1 cellular context compared by ENCODE assay signal in the genomic region with DNA sequence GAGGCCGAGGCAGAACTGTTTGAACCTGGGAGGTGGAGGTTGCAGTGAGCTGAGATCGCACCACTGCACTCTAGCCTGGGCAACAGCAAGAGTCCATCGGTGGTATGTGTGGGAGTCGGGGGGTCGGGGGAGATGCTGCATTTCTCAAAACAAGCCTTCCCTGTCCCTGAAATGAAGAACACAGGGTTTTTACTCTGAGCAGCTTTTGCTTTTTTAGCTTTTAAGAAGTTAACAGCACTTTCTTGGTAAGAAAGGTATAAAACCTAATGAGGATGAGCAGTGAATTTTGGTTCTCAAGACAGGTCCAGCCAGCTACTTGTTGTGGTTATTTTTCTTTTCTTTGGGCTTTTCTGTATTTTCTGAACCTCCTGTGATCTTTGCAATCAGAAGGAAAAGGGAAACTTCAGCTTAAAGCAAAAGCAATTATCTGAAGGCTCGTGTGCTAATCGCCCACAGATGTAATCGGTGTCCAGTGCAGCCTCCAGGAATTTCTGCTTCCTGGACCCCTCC.
TF ChIP-seq lines count a peak whose summit lies in the region.

No MANE protein-coding gene starts in this region.

TF ChIP-seq in K562, 482 proteins besides CTCF, POLR2A, EP300 and RAD21 (continued from another document and continues in another):
- TF ChIP-seq KAT7 (CRISPR knock-in tag; IDR thresholded peaks at IDR 0.05; ENCODE audit: borderline replicate concordance) (no peak; the same call in 1 of the 2 replicates), SRF (CRISPR knock-in tag; IDR thresholded peaks at IDR 0.05) (no peak), CEBPG (CRISPR knock-in tag; IDR thresholded peaks at IDR 0.05) (no peak), CEBPG (tag; conservative IDR thresholded peaks at IDR 0.05 in 1 of 2, IDR thresholded peaks at IDR 0.05 in 1 of 2) (no peak), MTA2 (IDR thresholded peaks at IDR 0.05; ENCODE audit: low read depth) (no peak), TEAD1 (CRISPR knock-in tag; IDR thresholded peaks at IDR 0.05) (peak in 1 of 2 experiments; percentile 49; a peak in 1 of 4 replicates), U2AF2 (optimal IDR thresholded peaks at IDR 0.05; ENCODE audit: low read depth, low read length) (no peak), NCOA4 (IDR thresholded peaks at IDR 0.05; ENCODE audit: partially characterized antibody) (no peak), GABPB2 (CRISPR knock-in tag; conservative IDR thresholded peaks at IDR 0.05) (0 out of 2 replicates have a peak, but pooled peaks have one; percentile 26), ZNF133 (CRISPR knock-in tag; IDR thresholded peaks at IDR 0.05) (no peak), RBM39 (optimal IDR thresholded peaks at IDR 0.05; ENCODE audit: low read depth, low read length) (no peak), ZNF431 (CRISPR knock-in tag; IDR thresholded peaks at IDR 0.05) (no peak), MAFF (IDR thresholded peaks at IDR 0.05; ENCODE audit: low read length) (no peak), SREBF1 (IDR thresholded peaks at IDR 0.05; ENCODE audit: borderline replicate concordance, low read depth, low read length) (no peak), ZKSCAN1 (IDR thresholded peaks at IDR 0.05; ENCODE audit: low read depth, low read length) (no peak), POLR2AphosphoS2 (IDR thresholded peaks at IDR 0.05; ENCODE audit: low read length) (0 out of 2 replicates have a peak, but pooled peaks have one; percentile 81), TARDBP (IDR thresholded peaks at IDR 0.05) (no peak), ARID2 (IDR thresholded peaks at IDR 0.05) (no peak), MIER1 (IDR thresholded peaks at IDR 0.05; ENCODE audit: low read depth) (no peak), DPF2 (IDR thresholded peaks at IDR 0.05) (0 out of 2 replicates have a peak, but pooled peaks have one; percentile 22), ETV6 (IDR thresholded peaks at IDR 0.05; ENCODE audit: borderline replicate concordance in 1 of 2, low read depth in 2 of 2, low read length in 1 of 2) (no peak), ETV6 (CRISPR knock-in tag; IDR thresholded peaks at IDR 0.05; ENCODE audit: borderline replicate concordance) (no peak), ZNF764 (CRISPR knock-in tag; IDR thresholded peaks at IDR 0.05; ENCODE audit: low read depth) (0 out of 2 replicates have a peak, but pooled peaks have one; percentile 16), L3MBTL2 (IDR thresholded peaks at IDR 0.05) (no peak), SIN3A (IDR thresholded peaks at IDR 0.05; ENCODE audit: borderline replicate concordance in 2 of 2, control insufficient read depth in 1 of 2, low read depth in 2 of 2, low read length in 2 of 2) (0 out of 4 replicates have a peak, but pooled peaks of 1 of the 2 experiments have one; percentile 8), RBFOX2 (IDR thresholded peaks at IDR 0.05; ENCODE audit: low read depth, low read length) (peak; percentile 39), KDM2B (CRISPR knock-in tag; IDR thresholded peaks at IDR 0.05) (no peak), ZNF239 (CRISPR knock-in tag; IDR thresholded peaks at IDR 0.05) (no peak), TRIM24 (IDR thresholded peaks at IDR 0.05) (no peak), ZNF311 (CRISPR knock-in tag; IDR thresholded peaks at IDR 0.05) (no peak), CBX8 (IDR thresholded peaks at IDR 0.05; ENCODE audit: borderline replicate concordance, extremely low read depth, low read depth, low read length, poor library complexity, severe bottlenecking) (no peak), ZC3H4 (CRISPR knock-in tag; IDR thresholded peaks at IDR 0.05; ENCODE audit: borderline replicate concordance) (no peak), EGR1 (conservative IDR thresholded peaks at IDR 0.05) (no peak), TGIF2 (CRISPR knock-in tag; IDR thresholded peaks at IDR 0.05) (no peak), COPS2 (conservative IDR thresholded peaks at IDR 0.05) (no peak), ZNF184 (CRISPR knock-in tag; IDR thresholded peaks at IDR 0.05) (no peak), NR2F6 (CRISPR knock-in tag; IDR thresholded peaks at IDR 0.05) (no peak), EHMT2 (IDR thresholded peaks at IDR 0.05) (no peak), NR1H2 (CRISPR knock-in tag; IDR thresholded peaks at IDR 0.05) (no peak), ZNF197 (CRISPR knock-in tag; IDR thresholded peaks at IDR 0.05; ENCODE audit: low read depth) (no peak), GTF2E2 (tag; IDR thresholded peaks at IDR 0.05) (no peak), HSF4 (CRISPR knock-in tag; IDR thresholded peaks at IDR 0.05; ENCODE audit: borderline replicate concordance) (no peak), TCFL5 (CRISPR knock-in tag; conservative IDR thresholded peaks at IDR 0.05) (no peak), POLR2H (tag; IDR thresholded peaks at IDR 0.05; ENCODE audit: low read depth) (0 out of 2 replicates have a peak, but pooled peaks have one; percentile 0), SMAD4 (CRISPR knock-in tag; conservative IDR thresholded peaks at IDR 0.05) (no peak), ZKSCAN8 (CRISPR knock-in tag; IDR thresholded peaks at IDR 0.05) (no peak), MEIS2 (IDR thresholded peaks at IDR 0.05; ENCODE audit: partially characterized antibody) (no peak), SMARCE1 (IDR thresholded peaks at IDR 0.05) (no peak; the same call in 1 of the 2 replicates), ATF7 (IDR thresholded peaks at IDR 0.05) (no peak)
- TF ChIP-seq, protein P1, sequence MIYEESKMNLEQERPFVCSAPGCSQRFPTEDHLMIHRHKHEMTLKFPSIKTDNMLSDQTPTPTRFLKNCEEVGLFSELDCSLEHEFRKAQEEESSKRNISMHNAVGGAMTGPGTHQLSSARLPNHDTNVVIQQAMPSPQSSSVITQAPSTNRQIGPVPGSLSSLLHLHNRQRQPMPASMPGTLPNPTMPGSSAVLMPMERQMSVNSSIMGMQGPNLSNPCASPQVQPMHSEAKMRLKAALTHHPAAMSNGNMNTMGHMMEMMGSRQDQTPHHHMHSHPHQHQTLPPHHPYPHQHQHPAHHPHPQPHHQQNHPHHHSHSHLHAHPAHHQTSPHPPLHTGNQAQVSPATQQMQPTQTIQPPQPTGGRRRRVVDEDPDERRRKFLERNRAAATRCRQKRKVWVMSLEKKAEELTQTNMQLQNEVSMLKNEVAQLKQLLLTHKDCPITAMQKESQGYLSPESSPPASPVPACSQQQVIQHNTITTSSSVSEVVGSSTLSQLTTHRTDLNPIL (CRISPR knock-in tag; IDR thresholded peaks at IDR 0.05), result no peak
- TF ChIP-seq, protein P2, sequence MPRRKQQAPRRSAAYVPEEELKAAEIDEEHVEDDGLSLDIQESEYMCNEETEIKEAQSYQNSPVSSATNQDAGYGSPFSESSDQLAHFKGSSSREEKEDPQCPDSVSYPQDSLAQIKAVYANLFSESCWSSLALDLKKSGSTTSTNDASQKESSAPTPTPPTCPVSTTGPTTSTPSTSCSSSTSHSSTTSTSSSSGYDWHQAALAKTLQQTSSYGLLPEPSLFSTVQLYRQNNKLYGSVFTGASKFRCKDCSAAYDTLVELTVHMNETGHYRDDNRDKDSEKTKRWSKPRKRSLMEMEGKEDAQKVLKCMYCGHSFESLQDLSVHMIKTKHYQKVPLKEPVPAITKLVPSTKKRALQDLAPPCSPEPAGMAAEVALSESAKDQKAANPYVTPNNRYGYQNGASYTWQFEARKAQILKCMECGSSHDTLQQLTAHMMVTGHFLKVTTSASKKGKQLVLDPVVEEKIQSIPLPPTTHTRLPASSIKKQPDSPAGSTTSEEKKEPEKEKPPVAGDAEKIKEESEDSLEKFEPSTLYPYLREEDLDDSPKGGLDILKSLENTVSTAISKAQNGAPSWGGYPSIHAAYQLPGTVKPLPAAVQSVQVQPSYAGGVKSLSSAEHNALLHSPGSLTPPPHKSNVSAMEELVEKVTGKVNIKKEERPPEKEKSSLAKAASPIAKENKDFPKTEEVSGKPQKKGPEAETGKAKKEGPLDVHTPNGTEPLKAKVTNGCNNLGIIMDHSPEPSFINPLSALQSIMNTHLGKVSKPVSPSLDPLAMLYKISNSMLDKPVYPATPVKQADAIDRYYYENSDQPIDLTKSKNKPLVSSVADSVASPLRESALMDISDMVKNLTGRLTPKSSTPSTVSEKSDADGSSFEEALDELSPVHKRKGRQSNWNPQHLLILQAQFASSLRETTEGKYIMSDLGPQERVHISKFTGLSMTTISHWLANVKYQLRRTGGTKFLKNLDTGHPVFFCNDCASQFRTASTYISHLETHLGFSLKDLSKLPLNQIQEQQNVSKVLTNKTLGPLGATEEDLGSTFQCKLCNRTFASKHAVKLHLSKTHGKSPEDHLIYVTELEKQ (CRISPR knock-in tag; IDR thresholded peaks at IDR 0.05), result no peak
- TF ChIP-seq, protein P3, sequence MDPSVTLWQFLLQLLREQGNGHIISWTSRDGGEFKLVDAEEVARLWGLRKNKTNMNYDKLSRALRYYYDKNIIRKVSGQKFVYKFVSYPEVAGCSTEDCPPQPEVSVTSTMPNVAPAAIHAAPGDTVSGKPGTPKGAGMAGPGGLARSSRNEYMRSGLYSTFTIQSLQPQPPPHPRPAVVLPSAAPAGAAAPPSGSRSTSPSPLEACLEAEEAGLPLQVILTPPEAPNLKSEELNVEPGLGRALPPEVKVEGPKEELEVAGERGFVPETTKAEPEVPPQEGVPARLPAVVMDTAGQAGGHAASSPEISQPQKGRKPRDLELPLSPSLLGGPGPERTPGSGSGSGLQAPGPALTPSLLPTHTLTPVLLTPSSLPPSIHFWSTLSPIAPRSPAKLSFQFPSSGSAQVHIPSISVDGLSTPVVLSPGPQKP (CRISPR knock-in tag; IDR thresholded peaks at IDR 0.05), result no peak
- TF ChIP-seq, protein P4, sequence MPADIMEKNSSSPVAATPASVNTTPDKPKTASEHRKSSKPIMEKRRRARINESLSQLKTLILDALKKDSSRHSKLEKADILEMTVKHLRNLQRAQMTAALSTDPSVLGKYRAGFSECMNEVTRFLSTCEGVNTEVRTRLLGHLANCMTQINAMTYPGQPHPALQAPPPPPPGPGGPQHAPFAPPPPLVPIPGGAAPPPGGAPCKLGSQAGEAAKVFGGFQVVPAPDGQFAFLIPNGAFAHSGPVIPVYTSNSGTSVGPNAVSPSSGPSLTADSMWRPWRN (IDR thresholded peaks at IDR 0.05; ENCODE audit: low read depth), result 0 out of 2 replicates have a peak, but pooled peaks have one; percentile 20
- TF ChIP-seq, protein P5, sequence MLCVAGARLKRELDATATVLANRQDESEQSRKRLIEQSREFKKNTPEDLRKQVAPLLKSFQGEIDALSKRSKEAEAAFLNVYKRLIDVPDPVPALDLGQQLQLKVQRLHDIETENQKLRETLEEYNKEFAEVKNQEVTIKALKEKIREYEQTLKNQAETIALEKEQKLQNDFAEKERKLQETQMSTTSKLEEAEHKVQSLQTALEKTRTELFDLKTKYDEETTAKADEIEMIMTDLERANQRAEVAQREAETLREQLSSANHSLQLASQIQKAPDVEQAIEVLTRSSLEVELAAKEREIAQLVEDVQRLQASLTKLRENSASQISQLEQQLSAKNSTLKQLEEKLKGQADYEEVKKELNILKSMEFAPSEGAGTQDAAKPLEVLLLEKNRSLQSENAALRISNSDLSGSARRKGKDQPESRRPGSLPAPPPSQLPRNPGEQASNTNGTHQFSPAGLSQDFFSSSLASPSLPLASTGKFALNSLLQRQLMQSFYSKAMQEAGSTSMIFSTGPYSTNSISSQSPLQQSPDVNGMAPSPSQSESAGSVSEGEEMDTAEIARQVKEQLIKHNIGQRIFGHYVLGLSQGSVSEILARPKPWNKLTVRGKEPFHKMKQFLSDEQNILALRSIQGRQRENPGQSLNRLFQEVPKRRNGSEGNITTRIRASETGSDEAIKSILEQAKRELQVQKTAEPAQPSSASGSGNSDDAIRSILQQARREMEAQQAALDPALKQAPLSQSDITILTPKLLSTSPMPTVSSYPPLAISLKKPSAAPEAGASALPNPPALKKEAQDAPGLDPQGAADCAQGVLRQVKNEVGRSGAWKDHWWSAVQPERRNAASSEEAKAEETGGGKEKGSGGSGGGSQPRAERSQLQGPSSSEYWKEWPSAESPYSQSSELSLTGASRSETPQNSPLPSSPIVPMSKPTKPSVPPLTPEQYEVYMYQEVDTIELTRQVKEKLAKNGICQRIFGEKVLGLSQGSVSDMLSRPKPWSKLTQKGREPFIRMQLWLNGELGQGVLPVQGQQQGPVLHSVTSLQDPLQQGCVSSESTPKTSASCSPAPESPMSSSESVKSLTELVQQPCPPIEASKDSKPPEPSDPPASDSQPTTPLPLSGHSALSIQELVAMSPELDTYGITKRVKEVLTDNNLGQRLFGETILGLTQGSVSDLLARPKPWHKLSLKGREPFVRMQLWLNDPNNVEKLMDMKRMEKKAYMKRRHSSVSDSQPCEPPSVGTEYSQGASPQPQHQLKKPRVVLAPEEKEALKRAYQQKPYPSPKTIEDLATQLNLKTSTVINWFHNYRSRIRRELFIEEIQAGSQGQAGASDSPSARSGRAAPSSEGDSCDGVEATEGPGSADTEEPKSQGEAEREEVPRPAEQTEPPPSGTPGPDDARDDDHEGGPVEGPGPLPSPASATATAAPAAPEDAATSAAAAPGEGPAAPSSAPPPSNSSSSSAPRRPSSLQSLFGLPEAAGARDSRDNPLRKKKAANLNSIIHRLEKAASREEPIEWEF (CRISPR knock-in tag; IDR thresholded peaks at IDR 0.05), result no peak
- TF ChIP-seq, protein P6, sequence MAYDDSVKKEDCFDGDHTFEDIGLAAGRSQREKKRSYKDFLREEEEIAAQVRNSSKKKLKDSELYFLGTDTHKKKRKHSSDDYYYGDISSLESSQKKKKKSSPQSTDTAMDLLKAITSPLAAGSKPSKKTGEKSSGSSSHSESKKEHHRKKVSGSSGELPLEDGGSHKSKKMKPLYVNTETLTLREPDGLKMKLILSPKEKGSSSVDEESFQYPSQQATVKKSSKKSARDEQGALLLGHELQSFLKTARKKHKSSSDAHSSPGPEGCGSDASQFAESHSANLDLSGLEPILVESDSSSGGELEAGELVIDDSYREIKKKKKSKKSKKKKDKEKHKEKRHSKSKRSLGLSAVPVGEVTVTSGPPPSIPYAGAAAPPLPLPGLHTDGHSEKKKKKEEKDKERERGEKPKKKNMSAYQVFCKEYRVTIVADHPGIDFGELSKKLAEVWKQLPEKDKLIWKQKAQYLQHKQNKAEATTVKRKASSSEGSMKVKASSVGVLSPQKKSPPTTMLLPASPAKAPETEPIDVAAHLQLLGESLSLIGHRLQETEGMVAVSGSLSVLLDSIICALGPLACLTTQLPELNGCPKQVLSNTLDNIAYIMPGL (CRISPR knock-in tag; IDR thresholded peaks at IDR 0.05), result no peak
- TF ChIP-seq, protein P7, sequence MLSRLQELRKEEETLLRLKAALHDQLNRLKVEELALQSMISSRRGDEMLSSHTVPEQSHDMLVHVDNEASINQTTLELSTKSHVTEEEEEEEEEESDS (CRISPR knock-in tag; IDR thresholded peaks at IDR 0.05), result no peak
- TF ChIP-seq, protein P8, sequence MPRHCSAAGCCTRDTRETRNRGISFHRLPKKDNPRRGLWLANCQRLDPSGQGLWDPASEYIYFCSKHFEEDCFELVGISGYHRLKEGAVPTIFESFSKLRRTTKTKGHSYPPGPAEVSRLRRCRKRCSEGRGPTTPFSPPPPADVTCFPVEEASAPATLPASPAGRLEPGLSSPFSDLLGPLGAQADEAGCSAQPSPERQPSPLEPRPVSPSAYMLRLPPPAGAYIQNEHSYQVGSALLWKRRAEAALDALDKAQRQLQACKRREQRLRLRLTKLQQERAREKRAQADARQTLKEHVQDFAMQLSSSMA (CRISPR knock-in tag; IDR thresholded peaks at IDR 0.05), result no peak
- TF ChIP-seq, protein P9, sequence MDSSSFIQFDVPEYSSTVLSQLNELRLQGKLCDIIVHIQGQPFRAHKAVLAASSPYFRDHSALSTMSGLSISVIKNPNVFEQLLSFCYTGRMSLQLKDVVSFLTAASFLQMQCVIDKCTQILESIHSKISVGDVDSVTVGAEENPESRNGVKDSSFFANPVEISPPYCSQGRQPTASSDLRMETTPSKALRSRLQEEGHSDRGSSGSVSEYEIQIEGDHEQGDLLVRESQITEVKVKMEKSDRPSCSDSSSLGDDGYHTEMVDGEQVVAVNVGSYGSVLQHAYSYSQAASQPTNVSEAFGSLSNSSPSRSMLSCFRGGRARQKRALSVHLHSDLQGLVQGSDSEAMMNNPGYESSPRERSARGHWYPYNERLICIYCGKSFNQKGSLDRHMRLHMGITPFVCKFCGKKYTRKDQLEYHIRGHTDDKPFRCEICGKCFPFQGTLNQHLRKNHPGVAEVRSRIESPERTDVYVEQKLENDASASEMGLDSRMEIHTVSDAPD (CRISPR knock-in tag; IDR thresholded peaks at IDR 0.05), result no peak
